In genomic region chr7:76396039-76396732, GRCh38 we compare ENCODE assay signal across 14 cellular contexts. TPM values are rescaled to one million over a fixed set of nuclear protein-coding genes. Genes with fewer than 3 reads are reported as not detected.
DNase-seq lines count a peak whose midpoint lies in the region; ATAC-seq lines count a peak whose summit lies in the region.
"Had no signal": no experiment of that assay in that cellular context is flagged by ENCODE, and none has a peak within 500 bp of the region (broad histone marks: within the 10 kb centered on the region; RNA-seq: fewer than 3 reads in every experiment).

No MANE protein-coding gene starts in this region.

- H3K27ac Mint-ChIP-seq in naive thymus-derived CD4-positive, alpha-beta T cell = peak overlapping the region in 2 of 9 donors; percentile 62 to 86
- H3K27ac Mint-ChIP-seq: natural killer cell; stimulated activated naive B cell treated with anti-CD40 and anti-IgM and Interleukin-4, amounts not matched to agents 10 μg/mL and 1 μg/mL and 100 μg/mL, for 72 hours had no signal

- H3K4me3 ChIP-seq in Karpas-422 (ENCODE audit: low read length) (no peak overlapping the region), SK-N-MC (no peak overlapping the region)
- H3K4me3 ChIP-seq in naive thymus-derived CD4-positive, alpha-beta T cell (ENCODE audit: low read length) = no peak overlapping the region

- H3K79me2 ChIP-seq in Karpas-422 (ENCODE audit: low read length) = no peaks in the 10 kb centered on the region

- H3K9me2 ChIP-seq in Karpas-422 (replicated peaks; ENCODE audit: insufficient read depth, low read length) = no peaks in the 10 kb centered on the region

- peak overlapping the region in 6 of 10 donors; percentile 18 to 100 (median 86) for H3K4me3 Mint-ChIP-seq in naive thymus-derived CD4-positive, alpha-beta T cell

- POLR2A ChIA-PET in naive thymus-derived CD4-positive, alpha-beta T cell (lab: Charles Lee) = interaction anchor here (0.6 to 6.2 kb wide), 4 partner anchors 10 to 78 kb away, joined by 3 to 39 read pairs (median 6); partner anchors contain the start of gene YWHAG

- H3K4me2 ChIP-seq in Karpas-422 (ENCODE audit: low read depth, low read length, poor library complexity, severe bottlenecking) = peak overlapping the region; percentile 5

- no peak overlapping the region for H3K27ac ChIP-seq in Karpas-422 (ENCODE audit: low read length)
- peak overlapping the region; percentile 74 for H3K27ac ChIP-seq in SK-N-MC
- no peak overlapping the region for H3K27ac ChIP-seq in naive thymus-derived CD4-positive, alpha-beta T cell (ENCODE audit: low read depth, low read length)
- H3K27ac ChIP-seq: coronary artery had no signal

- H3K27me3 ChIP-seq in Karpas-422 (ENCODE audit: low read length) = no peaks in the 10 kb centered on the region
- H3K27me3 ChIP-seq in naive thymus-derived CD4-positive, alpha-beta T cell (ENCODE audit: control insufficient read depth in 2 of 2, insufficient read depth in 2 of 2, low read length in 2 of 2) = no peaks in the 10 kb centered on the region

- H4K20me1 ChIP-seq in Karpas-422 (ENCODE audit: insufficient read depth, low read depth, low read length) = no peaks in the 10 kb centered on the region

- H3K4me1 Mint-ChIP-seq in naive thymus-derived CD4-positive, alpha-beta T cell = peaks cover 15 to 33% (median 24%) of the 10 kb centered on the region in 7 donors

- H3K27me3 Mint-ChIP-seq in naive thymus-derived CD4-positive, alpha-beta T cell = no peaks in the 10 kb centered on the region
- H3K27me3 Mint-ChIP-seq: stimulated activated naive B cell treated with anti-CD40 and anti-IgM and Interleukin-4, amounts not matched to agents 10 μg/mL and 1 μg/mL and 100 μg/mL, for 72 hours had no signal

- ATAC-seq in naive thymus-derived CD4-positive, alpha-beta T cell = no peak
- no peak for ATAC-seq in HG03439 (IDR thresholded peaks at IDR 0.05; ENCODE audit: unreplicated experiment)
- ATAC-seq: natural killer cell; stimulated activated naive B cell treated with anti-CD40 and anti-IgM and Interleukin-4, amounts not matched to agents 10 μg/mL and 1 μg/mL and 100 μg/mL, for 72 hours had no signal

- no peaks in the 10 kb centered on the region for H3K9me3 ChIP-seq in Karpas-422 (ENCODE audit: low read length)
- no peaks in the 10 kb centered on the region for H3K9me3 ChIP-seq in SK-N-MC (ENCODE audit: low read depth, low read length)
- no peaks in the 10 kb centered on the region for H3K9me3 ChIP-seq in naive thymus-derived CD4-positive, alpha-beta T cell (ENCODE audit: control insufficient read depth in 2 of 3, low read length in 3 of 3)

- DNase-seq in DMS 273 (lab: John Stamatoyannopoulos, UW; ENCODE audit: unreplicated experiment) (peak; percentile 99), Karpas-422 (peak; percentile 59), SK-N-MC (ENCODE audit: low read depth, low spot score) (no peak), DMS79 (lab: John Stamatoyannopoulos, UW) (no peak), KG1 (lab: John Stamatoyannopoulos, UW) (no peak), NCI-H1105 treated with DMSO at 0.1 percent for 48 hours (lab: John Stamatoyannopoulos, UW) (no peak)
- DNase-seq in naive thymus-derived CD4-positive, alpha-beta T cell = no peak
- DNase-seq: activated CD4-positive, alpha-beta T cell treated with anti-CD3 and anti-CD28 coated beads, Interleukin-2, amount 50 U/mL, for 1 hour; activated effector memory CD4-positive, alpha-beta T cell treated with anti-CD3 and anti-CD28 coated beads, Interleukin-2, amount 50 U/mL, for 16 hours; natural killer cell; NCI-H345; stimulated activated naive B cell treated with anti-CD40 and anti-IgM and Interleukin-4, amounts not matched to agents 10 μg/mL and 1 μg/mL and 100 μg/mL, for 72 hours had no signal

- H3K36me3 Mint-ChIP-seq in naive thymus-derived CD4-positive, alpha-beta T cell = no peaks in the 10 kb centered on the region
- H3K36me3 Mint-ChIP-seq: natural killer cell had no signal

- CTCF ChIA-PET in naive thymus-derived CD4-positive, alpha-beta T cell (lab: Charles Lee) = interaction anchor here (1.1 kb wide), 1 partner anchor 37 kb away, joined by 3 read pairs; no protein-coding TSS in a partner anchor

- H3K9ac ChIP-seq in Karpas-422 (ENCODE audit: low read length) = no peak overlapping the region
- H3K9ac ChIP-seq in SK-N-MC (ENCODE audit: insufficient read length) = no peak overlapping the region

- intact Hi-C loops in naive thymus-derived CD4-positive, alpha-beta T cell (cut with micrococcal nuclease) = loop anchor here in 1 of 2 donors (10.0 kb wide), 1 partner anchor 871 kb away; no protein-coding TSS in a partner anchor

- H3K9me3 Mint-ChIP-seq in naive thymus-derived CD4-positive, alpha-beta T cell = no peaks in the 10 kb centered on the region
- H3K9me3 Mint-ChIP-seq: natural killer cell; stimulated activated naive B cell treated with anti-CD40 and anti-IgM and Interleukin-4, amounts not matched to agents 10 μg/mL and 1 μg/mL and 100 μg/mL, for 72 hours had no signal

- H3K4me1 ChIP-seq in Karpas-422 (ENCODE audit: low read length) = peaks cover 31% of the 10 kb centered on the region
- peaks cover 14 to 20% of the 10 kb centered on the region in 2 donors for H3K4me1 ChIP-seq in naive thymus-derived CD4-positive, alpha-beta T cell (ENCODE audit: control insufficient read depth in 2 of 2, insufficient read depth in 2 of 2, low read length in 2 of 2)

- no peak overlapping the region for H2AFZ ChIP-seq in Karpas-422 (ENCODE audit: low read length)

- no peaks in the 10 kb centered on the region for H3K36me3 ChIP-seq in Karpas-422 (ENCODE audit: insufficient read depth, low read length)
- no peaks in the 10 kb centered on the region for H3K36me3 ChIP-seq in SK-N-MC (ENCODE audit: insufficient read depth, low read length)
- H3K36me3 ChIP-seq in naive thymus-derived CD4-positive, alpha-beta T cell (ENCODE audit: control insufficient read depth in 2 of 3, insufficient read depth in 3 of 3, low read length in 3 of 3) = no peaks in the 10 kb centered on the region

RNA-seq across cellular contexts. Expression of gene SSC4D, which starts 13.3 kb away (rescaled TPM):
- total RNA-seq in Karpas-422 (2014; rRNA removed; shearing (Covaris generic); ENCODE audit: low replicate concordance) = not detected in 2 replicates
- under 1 TPM in 1 of 5 experiments, not detected in 4; 0.24 TPM for total RNA-seq in naive thymus-derived CD4-positive, alpha-beta T cell
- under 1 TPM in 1 of 2 donors, not detected in 1; 0.35 TPM for polyA plus RNA-seq in naive thymus-derived CD4-positive, alpha-beta T cell

RNA-seq across cellular contexts. Expression of gene ZP3, which starts 28.6 kb away (rescaled TPM):
- total RNA-seq in Karpas-422 (2014; rRNA removed; shearing (Covaris generic); ENCODE audit: low replicate concordance) = not detected in 2 replicates
- 10 to 100 TPM in 1 of 5 experiments, 1 to 10 TPM in 4; 2.6 to 16.7 (median 5.3) TPM for total RNA-seq in naive thymus-derived CD4-positive, alpha-beta T cell
- 10 to 100 TPM in 1 of 2 donors, 1 to 10 TPM in 1; 9.9 to 10.7 TPM for polyA plus RNA-seq in naive thymus-derived CD4-positive, alpha-beta T cell

RNA-seq across cellular contexts. Expression of gene YWHAG, which starts 37.4 kb away (rescaled TPM):
- 49.1 and 64.1 TPM in 2 replicates for total RNA-seq in Karpas-422 (2014; rRNA removed; shearing (Covaris generic); ENCODE audit: low replicate concordance)
- total RNA-seq in naive thymus-derived CD4-positive, alpha-beta T cell = 10 to 100 TPM; 27.7 to 98.3 (median 39.6) TPM
- 1 to 10 TPM; 1.4 to 1.6 TPM for polyA plus RNA-seq in naive thymus-derived CD4-positive, alpha-beta T cell

Comparison
In these comparisons a context has a peak if more than half of its experiments do, and no peak if none do; other contexts are left out.
1. DNase-seq: peak in DMS 273 (single experiment) and Karpas-422 (single experiment); none in SK-N-MC (single experiment), naive thymus-derived CD4-positive, alpha-beta T cell (0 of 9), DMS79 (single experiment), KG1 (single experiment) and NCI-H1105 treated with DMSO at 0.1 percent for 48 hours (single experiment).